Comparison of ENCODE assay signal across 1 cellular context in genomic region chr2:85578243-85579180, GRCh38.
TF ChIP-seq lines count a peak whose summit lies in the region.

No MANE protein-coding gene starts in this region.

TF ChIP-seq in HepG2, 621 proteins besides CTCF, POLR2A, EP300 and RAD21 (continued from another document and continues in another):
- TF ChIP-seq, protein P1, sequence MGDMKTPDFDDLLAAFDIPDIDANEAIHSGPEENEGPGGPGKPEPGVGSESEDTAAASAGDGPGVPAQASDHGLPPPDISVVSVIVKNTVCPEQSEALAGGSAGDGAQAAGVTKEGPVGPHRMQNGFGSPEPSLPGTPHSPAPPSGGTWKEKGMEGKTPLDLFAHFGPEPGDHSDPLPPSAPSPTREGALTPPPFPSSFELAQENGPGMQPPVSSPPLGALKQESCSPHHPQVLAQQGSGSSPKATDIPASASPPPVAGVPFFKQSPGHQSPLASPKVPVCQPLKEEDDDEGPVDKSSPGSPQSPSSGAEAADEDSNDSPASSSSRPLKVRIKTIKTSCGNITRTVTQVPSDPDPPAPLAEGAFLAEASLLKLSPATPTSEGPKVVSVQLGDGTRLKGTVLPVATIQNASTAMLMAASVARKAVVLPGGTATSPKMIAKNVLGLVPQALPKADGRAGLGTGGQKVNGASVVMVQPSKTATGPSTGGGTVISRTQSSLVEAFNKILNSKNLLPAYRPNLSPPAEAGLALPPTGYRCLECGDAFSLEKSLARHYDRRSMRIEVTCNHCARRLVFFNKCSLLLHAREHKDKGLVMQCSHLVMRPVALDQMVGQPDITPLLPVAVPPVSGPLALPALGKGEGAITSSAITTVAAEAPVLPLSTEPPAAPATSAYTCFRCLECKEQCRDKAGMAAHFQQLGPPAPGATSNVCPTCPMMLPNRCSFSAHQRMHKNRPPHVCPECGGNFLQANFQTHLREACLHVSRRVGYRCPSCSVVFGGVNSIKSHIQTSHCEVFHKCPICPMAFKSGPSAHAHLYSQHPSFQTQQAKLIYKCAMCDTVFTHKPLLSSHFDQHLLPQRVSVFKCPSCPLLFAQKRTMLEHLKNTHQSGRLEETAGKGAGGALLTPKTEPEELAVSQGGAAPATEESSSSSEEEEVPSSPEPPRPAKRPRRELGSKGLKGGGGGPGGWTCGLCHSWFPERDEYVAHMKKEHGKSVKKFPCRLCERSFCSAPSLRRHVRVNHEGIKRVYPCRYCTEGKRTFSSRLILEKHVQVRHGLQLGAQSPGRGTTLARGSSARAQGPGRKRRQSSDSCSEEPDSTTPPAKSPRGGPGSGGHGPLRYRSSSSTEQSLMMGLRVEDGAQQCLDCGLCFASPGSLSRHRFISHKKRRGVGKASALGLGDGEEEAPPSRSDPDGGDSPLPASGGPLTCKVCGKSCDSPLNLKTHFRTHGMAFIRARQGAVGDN (CRISPR knock-in tag; IDR thresholded peaks at IDR 0.05): peak; percentile 79
- no peak for TF ChIP-seq NFAT5 (CRISPR knock-in tag; IDR thresholded peaks at IDR 0.05)
- TF ChIP-seq ZNF121 (CRISPR knock-in tag; IDR thresholded peaks at IDR 0.05): no peak
- 0 out of 2 replicates have a peak, but pooled peaks have one; percentile 43 for TF ChIP-seq KMT2B (CRISPR knock-in tag; IDR thresholded peaks at IDR 0.05)
- TF ChIP-seq FIP1L1 (IDR thresholded peaks at IDR 0.05; ENCODE audit: borderline replicate concordance, insufficient read depth, low read depth, low read length): no peak
- no peak; the same call in 1 of the 2 replicates for TF ChIP-seq THAP11 (CRISPR knock-in tag; IDR thresholded peaks at IDR 0.05)
- TF ChIP-seq, protein P2, sequence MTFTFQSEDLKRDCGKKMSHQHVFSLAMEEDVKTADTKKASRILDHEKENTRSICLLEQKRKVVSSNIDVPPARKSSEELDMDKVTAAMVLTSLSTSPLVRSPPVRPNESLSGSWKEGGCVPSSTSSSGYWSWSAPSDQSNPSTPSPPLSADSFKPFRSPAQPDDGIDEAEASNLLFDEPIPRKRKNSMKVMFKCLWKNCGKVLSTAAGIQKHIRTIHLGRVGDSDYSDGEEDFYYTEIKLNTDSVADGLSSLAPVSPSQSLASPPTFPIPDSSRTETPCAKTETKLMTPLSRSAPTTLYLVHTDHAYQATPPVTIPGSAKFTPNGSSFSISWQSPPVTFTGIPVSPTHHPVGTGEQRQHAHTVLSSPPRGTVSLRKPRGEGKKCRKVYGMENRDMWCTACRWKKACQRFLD (CRISPR knock-in tag; IDR thresholded peaks at IDR 0.05; ENCODE audit: borderline replicate concordance): 0 out of 2 replicates have a peak, but pooled peaks have one; percentile 51
- no peak for TF ChIP-seq ADNP (CRISPR knock-in tag; IDR thresholded peaks at IDR 0.05)
- peak; percentile 53; the same call in 1 of the 2 replicates for TF ChIP-seq SAP130 (CRISPR knock-in tag; IDR thresholded peaks at IDR 0.05; ENCODE audit: low read depth)
- TF ChIP-seq, protein P3, sequence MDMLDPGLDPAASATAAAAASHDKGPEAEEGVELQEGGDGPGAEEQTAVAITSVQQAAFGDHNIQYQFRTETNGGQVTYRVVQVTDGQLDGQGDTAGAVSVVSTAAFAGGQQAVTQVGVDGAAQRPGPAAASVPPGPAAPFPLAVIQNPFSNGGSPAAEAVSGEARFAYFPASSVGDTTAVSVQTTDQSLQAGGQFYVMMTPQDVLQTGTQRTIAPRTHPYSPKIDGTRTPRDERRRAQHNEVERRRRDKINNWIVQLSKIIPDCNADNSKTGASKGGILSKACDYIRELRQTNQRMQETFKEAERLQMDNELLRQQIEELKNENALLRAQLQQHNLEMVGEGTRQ (IDR thresholded peaks at IDR 0.05; ENCODE audit: low read depth, low read length): no peak
- TF ChIP-seq, protein P3 (CRISPR knock-in tag; IDR thresholded peaks at IDR 0.05; ENCODE audit: borderline replicate concordance): no peak
- 0 out of 2 replicates have a peak, but pooled peaks have one; percentile 17 for TF ChIP-seq RNF219 (CRISPR knock-in tag; IDR thresholded peaks at IDR 0.05)
- no peak for TF ChIP-seq THAP9 (CRISPR knock-in tag; IDR thresholded peaks at IDR 0.05; ENCODE audit: borderline replicate concordance)
- TF ChIP-seq, protein P4, sequence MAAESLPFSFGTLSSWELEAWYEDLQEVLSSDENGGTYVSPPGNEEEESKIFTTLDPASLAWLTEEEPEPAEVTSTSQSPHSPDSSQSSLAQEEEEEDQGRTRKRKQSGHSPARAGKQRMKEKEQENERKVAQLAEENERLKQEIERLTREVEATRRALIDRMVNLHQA (CRISPR knock-in tag; IDR thresholded peaks at IDR 0.05): no peak
- 0 out of 2 replicates have a peak, but pooled peaks have one; percentile 13 for TF ChIP-seq SNAPC5 (CRISPR knock-in tag; IDR thresholded peaks at IDR 0.05; ENCODE audit: borderline replicate concordance)
- TF ChIP-seq ZBTB34 (CRISPR knock-in tag; IDR thresholded peaks at IDR 0.05): 0 out of 2 replicates have a peak, but pooled peaks have one; percentile 40
- TF ChIP-seq ZFP36 (IDR thresholded peaks at IDR 0.05; ENCODE audit: borderline replicate concordance, low read depth, low read length, partially characterized antibody): no peak
- TF ChIP-seq YEATS4 (CRISPR knock-in tag; IDR thresholded peaks at IDR 0.05; ENCODE audit: borderline replicate concordance): no peak
- TF ChIP-seq ZNF441 (CRISPR knock-in tag; IDR thresholded peaks at IDR 0.05; ENCODE audit: borderline replicate concordance): peak; percentile 59; the same call in 1 of the 2 replicates
- TF ChIP-seq, protein P5, sequence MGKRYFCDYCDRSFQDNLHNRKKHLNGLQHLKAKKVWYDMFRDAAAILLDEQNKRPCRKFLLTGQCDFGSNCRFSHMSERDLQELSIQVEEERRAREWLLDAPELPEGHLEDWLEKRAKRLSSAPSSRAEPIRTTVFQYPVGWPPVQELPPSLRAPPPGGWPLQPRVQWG (CRISPR knock-in tag; IDR thresholded peaks at IDR 0.05; ENCODE audit: borderline replicate concordance, low read depth): no peak
- TF ChIP-seq ZNF772 (CRISPR knock-in tag; IDR thresholded peaks at IDR 0.05): no peak
- 0 out of 2 replicates have a peak, but pooled peaks have one; percentile 33 for TF ChIP-seq SMYD3 (CRISPR knock-in tag; IDR thresholded peaks at IDR 0.05)
- no peak for TF ChIP-seq GABPA (IDR thresholded peaks at IDR 0.05; ENCODE audit: low read depth, low read length)
- TF ChIP-seq GABPA (CRISPR knock-in tag; IDR thresholded peaks at IDR 0.05; ENCODE audit: low read depth): no peak
- peak; percentile 38; the same call in 1 of the 2 replicates for TF ChIP-seq ZNF143 (CRISPR knock-in tag; IDR thresholded peaks at IDR 0.05)
- TF ChIP-seq DMAP1 (CRISPR knock-in tag; IDR thresholded peaks at IDR 0.05): 0 out of 2 replicates have a peak, but pooled peaks have one; percentile 63
- no peak for TF ChIP-seq NBN (conservative IDR thresholded peaks at IDR 0.05)
- TF ChIP-seq ZFYVE20 (CRISPR knock-in tag; IDR thresholded peaks at IDR 0.05; ENCODE audit: borderline replicate concordance, low read depth): no peak
- 0 out of 2 replicates have a peak, but pooled peaks have one; percentile 29 for TF ChIP-seq FOXP4 (CRISPR knock-in tag; IDR thresholded peaks at IDR 0.05)
- TF ChIP-seq ZNF460 (CRISPR knock-in tag; IDR thresholded peaks at IDR 0.05; ENCODE audit: borderline replicate concordance): peak; percentile 12; the same call in 1 of the 2 replicates
